ENCODE assay signal across 1 cellular context in genomic region chr15:63089260-63090043, GRCh38.
TF ChIP-seq lines count a peak whose summit lies in the region.

No MANE protein-coding gene starts in this region.

TF ChIP-seq in H1, 55 proteins besides CTCF, POLR2A, EP300 and RAD21 (continued from another document):
- TF ChIP-seq MAFK (IDR thresholded peaks at IDR 0.05; ENCODE audit: low read depth, low read length): no peak
